In genomic region chr12:15910468-15910863, GRCh38 we compare ENCODE assay signal across 8 cellular contexts. TPM values are rescaled to one million over a fixed set of nuclear protein-coding genes. Genes with fewer than 3 reads are reported as not detected.
DNase-seq lines count a peak whose midpoint lies in the region; ATAC-seq and TF ChIP-seq lines count a peak whose summit lies in the region.

No MANE protein-coding gene starts in this region.

- TF ChIP-seq CTCF in C4-2B (conservative IDR thresholded peaks at IDR 0.05) = no peak
- no peak for TF ChIP-seq CTCF in coronary artery (IDR thresholded peaks at IDR 0.05)
- no peak for TF ChIP-seq CTCF in neural crest cell (conservative IDR thresholded peaks at IDR 0.05)
- TF ChIP-seq CTCF in GM20000 (IDR thresholded peaks at IDR 0.05; ENCODE audit: extremely low read depth, missing control alignments) = no peak

- H3K4me3 ChIP-seq in coronary artery = peak overlapping the region; percentile 81

- no peak overlapping the region for H3K27ac Mint-ChIP-seq in neural crest cell (ENCODE audit: unreplicated experiment)

- H3K9me3 ChIP-seq in KOPT-K1 (ENCODE audit: insufficient read depth, low read length, poor library complexity, severe bottlenecking) = no peaks in the 10 kb centered on the region

- H3K27me3 Mint-ChIP-seq in neural crest cell (ENCODE audit: low read depth) = no peaks in the 10 kb centered on the region

- ATAC-seq in GM21576 (IDR thresholded peaks at IDR 0.05; ENCODE audit: unreplicated experiment) (no peak), HG03139 (IDR thresholded peaks at IDR 0.05; ENCODE audit: unreplicated experiment) (no peak)

- H3K36me3 Mint-ChIP-seq in neural crest cell (ENCODE audit: low read depth) = no peaks in the 10 kb centered on the region

- DNase-seq in coronary artery (ENCODE audit: low spot score) (no peak), neural crest cell (ENCODE audit: low read depth, low spot score) (no peak), GM20000 (ENCODE audit: low spot score) (no peak), NCI-H446 (lab: John Stamatoyannopoulos, UW) (no peak)

- no peaks in the 10 kb centered on the region for H3K9me3 Mint-ChIP-seq in neural crest cell

- H3K4me3 Mint-ChIP-seq in neural crest cell = peak overlapping the region; percentile 92

- H3K27ac ChIP-seq in C4-2B (peak overlapping the region; percentile 96; the same call in 1 of the 2 replicates), KOPT-K1 (ENCODE audit: low read depth, low read length, poor library complexity, severe bottlenecking) (peak overlapping the region; percentile 70), coronary artery (peak overlapping the region in 1 of 2 donors; percentile 76)

- H3K4me1 Mint-ChIP-seq in neural crest cell = peaks cover 24% of the 10 kb centered on the region

- H3K36me3 ChIP-seq in KOPT-K1 (ENCODE audit: insufficient read depth, low read length) = peaks cover 18% of the 10 kb centered on the region; the same call in 1 of the 2 replicates

RNA-seq across cellular contexts. Expression of gene DERA, which starts 0.7 kb away (rescaled TPM):
- total RNA-seq in neural crest cell = 34.1 and 43.0 TPM in 2 replicates

RNA-seq across cellular contexts. Expression of gene STRAP, which starts 28.3 kb away (rescaled TPM):
- total RNA-seq in neural crest cell = 191 and 200 TPM in 2 replicates
